ENCODE assay signal across 27 cellular contexts in the genomic region with DNA sequence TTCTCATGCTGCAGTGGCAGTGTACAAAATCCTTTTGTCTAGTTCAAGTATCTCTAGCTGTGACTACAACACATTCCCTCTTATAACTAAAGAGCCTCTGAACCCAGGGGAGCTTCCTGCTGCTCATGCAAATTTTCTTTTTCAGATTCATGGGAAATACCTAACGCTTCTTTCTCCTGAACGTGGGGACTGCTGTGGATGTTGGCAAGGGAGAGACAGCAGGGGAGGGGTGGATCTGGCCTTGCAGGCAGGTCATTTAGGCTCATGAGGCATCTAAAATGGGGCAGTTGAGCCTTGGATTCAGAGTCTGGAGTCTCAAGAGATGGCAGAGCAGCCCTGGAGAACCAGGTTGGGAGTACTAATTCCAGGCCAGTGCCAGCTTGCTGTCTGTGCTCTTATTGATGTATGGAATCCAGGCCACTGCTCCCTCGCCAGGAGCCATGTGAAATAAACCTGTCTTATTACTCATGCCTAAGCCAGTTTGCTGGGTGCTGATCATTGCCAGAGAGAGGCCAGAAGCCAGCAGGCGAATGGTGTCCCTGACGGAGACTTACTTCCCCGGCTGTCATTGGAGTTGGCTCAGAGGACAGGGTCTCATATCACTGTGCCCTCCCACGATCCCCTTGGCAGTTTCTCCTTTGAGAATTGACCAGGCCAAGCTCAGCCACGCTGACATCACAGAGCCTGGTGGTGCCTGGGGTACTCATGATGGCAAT. TPM values are rescaled to one million over a fixed set of nuclear protein-coding genes. Genes with fewer than 3 reads are reported as not detected.
DNase-seq lines count a peak whose midpoint lies in the region; ATAC-seq and TF ChIP-seq lines count a peak whose summit lies in the region.
"Had no signal": no experiment of that assay in that cellular context is flagged by ENCODE, and none has a peak within 500 bp of the region (broad histone marks: within the 10 kb centered on the region; RNA-seq: fewer than 3 reads in every experiment).

No MANE protein-coding gene starts in this region.

- H2BK120ac ChIP-seq in H9 (ENCODE audit: low read depth, low read length, poor library complexity, severe bottlenecking), result no peak overlapping the region

- H3K4me3 Mint-ChIP-seq in H9 (peak overlapping the region in 1 of 2 experiments; percentile 16; a peak in 1 of 5 replicates), osteocyte (ENCODE audit: unreplicated experiment) (no peak overlapping the region)
- H3K4me3 Mint-ChIP-seq: activated CD8-positive, alpha-beta T cell treated with anti-CD3 and anti-CD28 coated beads, Interleukin-2, amount 10 ng/mL, durations not matched to agents 7 days and 5 days; CD4-positive, alpha-beta T cell; naive thymus-derived CD4-positive, alpha-beta T cell had no signal

- H3K9me3 ChIP-seq in H9 (ENCODE audit: control insufficient read depth, low read depth, low read length), result no peaks in the 10 kb centered on the region
- peaks cover 6% of the 10 kb centered on the region; the same call in 1 of the 2 replicates for H3K9me3 ChIP-seq in NT2/D1 (ENCODE audit: insufficient read depth, low read length)
- H3K9me3 ChIP-seq in sigmoid colon, result no peaks in the 10 kb centered on the region
- H3K9me3 ChIP-seq: MG63, pancreas had no signal

- H3K27ac Mint-ChIP-seq in H9 (peak overlapping the region in 1 of 3 experiments; percentile 16; a peak in 2 of 7 replicates), osteocyte (ENCODE audit: unreplicated experiment) (no peak overlapping the region)
- H3K27ac Mint-ChIP-seq: activated CD8-positive, alpha-beta T cell treated with anti-CD3 and anti-CD28 coated beads, Interleukin-2, amount 10 ng/mL, durations not matched to agents 7 days and 5 days; CD4-positive, alpha-beta T cell had no signal

- peaks cover 4 to 7% (median 4%) of the 10 kb centered on the region in 3 experiments; a peak in 4 of 7 replicates for H3K36me3 Mint-ChIP-seq in H9 (ENCODE audit: insufficient read depth in 1 of 3, low read depth in 3 of 3)
- no peaks in the 10 kb centered on the region for H3K36me3 Mint-ChIP-seq in osteocyte (ENCODE audit: unreplicated experiment)
- H3K36me3 Mint-ChIP-seq: naive thymus-derived CD4-positive, alpha-beta T cell had no signal

- TF ChIP-seq CTCF in H9 (conservative IDR thresholded peaks at IDR 0.05) (no peak), sigmoid colon (IDR thresholded peaks at IDR 0.05) (no peak), osteocyte (IDR thresholded peaks at IDR 0.05) (no peak)

- peaks cover 13 to 20% of the 10 kb centered on the region in 2 experiments for H3K4me1 Mint-ChIP-seq in H9
- no peaks in the 10 kb centered on the region for H3K4me1 Mint-ChIP-seq in osteocyte (ENCODE audit: unreplicated experiment)
- H3K4me1 Mint-ChIP-seq: naive thymus-derived CD4-positive, alpha-beta T cell had no signal

- DNase-seq in H9 (peak; percentile 39), NT2/D1 (ENCODE audit: low read depth, low spot score) (peak; percentile 55), left ventricle myocardium superior (peak; percentile 49), sigmoid colon (peak; percentile 87), NCI-H1417 treated with DMSO at 0.1 percent for 48 hours (lab: John Stamatoyannopoulos, UW) (no peak), NCI-H1694 (lab: John Stamatoyannopoulos, UW) (no peak), osteocyte (ENCODE audit: extremely low spot score, unreplicated experiment) (no peak)
- DNase-seq: activated CD4-positive, alpha-beta T cell treated with anti-CD3 and anti-CD28 coated beads for 1 hour; activated CD8-positive, alpha-beta T cell treated with anti-CD3 and anti-CD28 coated beads, Interleukin-2, amount 10 ng/mL, durations not matched to agents 7 days and 5 days; activated naive CD4-positive, alpha-beta T cell treated with Interleukin-2 at 50 U/mL for 16 hours; activated T-cell treated with anti-CD3 and anti-CD28 coated beads, Interleukin-2, amount 50 U/mL, for 1 hour; amygdala; CD4-positive, alpha-beta T cell; central memory CD4-positive, alpha-beta T cell; hippocampal formation; MG63; naive thymus-derived CD4-positive, alpha-beta T cell; NCI-H1436 treated with DMSO at 0.1 percent for 48 hours; pancreas; PC-9; SIG-M5; substantia nigra had no signal

- ATAC-seq in left ventricle myocardium superior, result peak; percentile 88
- ATAC-seq: activated CD8-positive, alpha-beta T cell treated with anti-CD3 and anti-CD28 coated beads, Interleukin-2, amount 10 ng/mL, durations not matched to agents 7 days and 5 days; naive thymus-derived CD4-positive, alpha-beta T cell; pancreas; sciatic nerve had no signal

- no peak overlapping the region for H2AFZ ChIP-seq in H9 (ENCODE audit: low read length)
- H2AFZ ChIP-seq: PC-9 had no signal

- peaks cover 4 to 6% of the 10 kb centered on the region in 2 experiments; a peak in 3 of 5 replicates for H3K9me3 Mint-ChIP-seq in H9
- peaks cover 6% of the 10 kb centered on the region for H3K9me3 Mint-ChIP-seq in osteocyte (ENCODE audit: unreplicated experiment)
- H3K9me3 Mint-ChIP-seq: CD4-positive, alpha-beta T cell had no signal

- H4K91ac ChIP-seq in H9 (ENCODE audit: insufficient read length, low read depth, low read length), result no peak overlapping the region

- no peaks in the 10 kb centered on the region for H4K20me1 ChIP-seq in H9 (ENCODE audit: control insufficient read depth, insufficient read depth, insufficient read length)

- no peak for TF ChIP-seq POLR2A in sigmoid colon (IDR thresholded peaks at IDR 0.05)

- H3K23me2 ChIP-seq in H9 (ENCODE audit: insufficient read length, low read depth, low read length, poor library complexity, severe bottlenecking), result no peaks in the 10 kb centered on the region

- no peak overlapping the region for H2BK20ac ChIP-seq in H9 (ENCODE audit: low read depth, low read length, poor library complexity, severe bottlenecking)

- WGBS in H9 (ENCODE audit: extremely low coverage, insufficient read length, low lambda C conversion rate), result no CpG with 5 or more reads among the region's 8 CpGs
- 72 to 83% methylated on average over 8 of the region's 8 CpGs for WGBS in sigmoid colon, 2 donors

- no peak overlapping the region for H2BK5ac ChIP-seq in H9 (ENCODE audit: insufficient read length, low read length)

- no peak overlapping the region for H3T11ph ChIP-seq in H9 (ENCODE audit: low read length)

- H3K14ac ChIP-seq in H9 (ENCODE audit: insufficient read depth, low read length), result no peak overlapping the region; the same call in 1 of the 2 replicates

- no peak overlapping the region for H2AK5ac ChIP-seq in H9 (ENCODE audit: insufficient read length, low read length)

- no peak overlapping the region for H4K5ac ChIP-seq in H9 (ENCODE audit: insufficient read length, low read depth, low read length)

- TF ChIP-seq EP300 in sigmoid colon (IDR thresholded peaks at IDR 0.05), result peak in 2 of 4 donors; percentile 52 to 66

- H3K18ac ChIP-seq in H9 (ENCODE audit: insufficient read length, low read depth, low read length), result no peak overlapping the region

- H3K4me3 ChIP-seq in NT2/D1 (ENCODE audit: insufficient read length, low read depth), result no peak overlapping the region
- H3K4me3 ChIP-seq in sigmoid colon, result no peak overlapping the region
- H3K4me3 ChIP-seq: MG63, pancreas, PC-9 had no signal

- H2BK12ac ChIP-seq in H9 (ENCODE audit: insufficient read length, low read depth, low read length), result no peak overlapping the region

- no peak overlapping the region for H2BK15ac ChIP-seq in H9 (ENCODE audit: low read depth, low read length)

- H3K56ac ChIP-seq in H9 (ENCODE audit: insufficient read length, low read depth, low read length), result no peak overlapping the region

- H3K36me3 ChIP-seq in NT2/D1 (ENCODE audit: insufficient read depth, insufficient read length, low read length) (no peaks in the 10 kb centered on the region), sigmoid colon (no peaks in the 10 kb centered on the region)
- H3K36me3 ChIP-seq: MG63, pancreas had no signal

- no peak overlapping the region for H3K23ac ChIP-seq in H9 (ENCODE audit: insufficient read length, low read depth, low read length)

- H3K79me1 ChIP-seq in H9 (ENCODE audit: insufficient read depth, low read depth, low read length, poor library complexity, severe bottlenecking), result no peaks in the 10 kb centered on the region

- H3K4ac ChIP-seq in H9 (ENCODE audit: low read depth, low read length), result no peak overlapping the region

- H4K8ac ChIP-seq in H9 (replicated peaks; ENCODE audit: insufficient read length, low read depth, low read length), result no peak overlapping the region

- peak overlapping the region; percentile 5 for H3K4me2 ChIP-seq in H9 (ENCODE audit: insufficient read depth, insufficient read length, low read length)
- H3K4me2 ChIP-seq: PC-9 had no signal

- H3K4me1 ChIP-seq in H9 (ENCODE audit: insufficient read depth, low read length) (peaks cover 2% of the 10 kb centered on the region; the same call in 1 of the 2 replicates), NT2/D1 (ENCODE audit: insufficient read depth, insufficient read length) (peaks cover 5% of the 10 kb centered on the region), sigmoid colon (peaks cover 0 to 13% (median 6%) of the 10 kb centered on the region in 4 donors)
- H3K4me1 ChIP-seq: pancreas had no signal

- H3K9ac ChIP-seq in H9 (ENCODE audit: extremely low read depth, insufficient read length, low read length), result no peak overlapping the region
- no peak overlapping the region for H3K9ac ChIP-seq in NT2/D1 (ENCODE audit: insufficient read length, low read depth)

- intact Hi-C loops in left ventricle myocardium superior (cut with micrococcal nuclease) (no loop called here), sigmoid colon (cut with DNase I) (no loop called here)

- peaks cover 22% of the 10 kb centered on the region for H3K27me3 Mint-ChIP-seq in H9 (ENCODE audit: low read depth)
- H3K27me3 Mint-ChIP-seq in osteocyte (ENCODE audit: unreplicated experiment), result peaks cover 20% of the 10 kb centered on the region
- H3K27me3 Mint-ChIP-seq: CD4-positive, alpha-beta T cell had no signal

- no peak overlapping the region for H3K27ac ChIP-seq in H9 (ENCODE audit: insufficient read length, low read depth, low read length)
- peak overlapping the region in 3 of 4 donors; percentile 50 to 64 (median 63) for H3K27ac ChIP-seq in sigmoid colon
- H3K27ac ChIP-seq: epithelial cell of prostate, pancreas, PC-9 had no signal

- no peaks in the 10 kb centered on the region for H3K79me2 ChIP-seq in H9 (ENCODE audit: insufficient read depth, low read length)

- no peaks in the 10 kb centered on the region for H3K27me3 ChIP-seq in H9 (ENCODE audit: insufficient read depth, low read length)
- H3K27me3 ChIP-seq in NT2/D1 (ENCODE audit: insufficient read depth, insufficient read length), result peaks cover 8% of the 10 kb centered on the region
- H3K27me3 ChIP-seq in sigmoid colon, result no peaks in the 10 kb centered on the region
- H3K27me3 ChIP-seq: MG63, pancreas had no signal

RNA-seq across cellular contexts. Expression of a gene that starts 29.2 kb away (rescaled TPM):
- total RNA-seq in H9 (2021), result not detected in 2 replicates
- not detected for total RNA-seq in left ventricle myocardium superior
- not detected for total RNA-seq in sigmoid colon
- polyA plus RNA-seq in sigmoid colon, result not detected
- total RNA-seq in osteocyte, result not detected in 2 replicates
- total RNA-seq: activated CD8-positive, alpha-beta T cell treated with anti-CD3 and anti-CD28 coated beads, Interleukin-2, amount 10 ng/mL, durations not matched to agents 7 days and 5 days; CD4-positive, alpha-beta T cell; dermis microvascular lymphatic vessel endothelial cell; fibroblast of villous mesenchyme; mesenteric fat pad; naive thymus-derived CD4-positive, alpha-beta T cell; pancreas; PC-9; sciatic nerve had no signal
- polyA plus RNA-seq: naive thymus-derived CD4-positive, alpha-beta T cell; pancreas had no signal

Comparison
In these comparisons a context has a peak if more than half of its experiments do, and no peak if none do; other contexts are left out.
1. DNase-seq: peak in H9 (single experiment), NT2/D1 (single experiment), left ventricle myocardium superior (single experiment) and sigmoid colon (single experiment); none in NCI-H1417 treated with DMSO at 0.1 percent for 48 hours (single experiment), NCI-H1694 (single experiment) and osteocyte (single experiment).